12 cellular contexts compared by ENCODE assay signal in the genomic region with DNA sequence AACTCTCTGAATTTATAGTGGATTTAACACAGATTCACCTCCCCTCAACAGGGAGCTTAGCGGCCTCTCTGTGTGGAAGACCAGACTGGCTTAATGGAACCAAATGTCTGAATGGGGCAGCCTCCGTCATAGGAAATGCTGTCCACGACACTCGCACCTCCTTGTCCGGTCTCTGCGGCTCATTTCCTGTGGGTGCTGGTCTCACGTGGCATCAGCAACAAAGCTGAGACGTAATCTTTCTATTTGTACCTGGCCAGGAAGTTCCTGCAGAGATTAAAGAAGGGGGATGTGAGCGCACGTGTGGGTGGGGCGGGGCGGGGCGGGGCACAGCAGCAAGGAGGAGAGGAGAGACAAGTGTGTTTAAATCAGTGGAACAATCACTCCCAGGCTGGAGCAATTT.
DNase-seq lines count a peak whose midpoint lies in the region; TF ChIP-seq lines count a peak whose summit lies in the region.
"Had no signal": no experiment of that assay in that cellular context is flagged by ENCODE, and none has a peak within 500 bp of the region (broad histone marks: within the 10 kb centered on the region; RNA-seq: fewer than 3 reads in every experiment).

No MANE protein-coding gene starts in this region.

- no peak overlapping the region for H3K9ac ChIP-seq in colonic mucosa (ENCODE audit: low read depth in 2 of 2, low read length in 2 of 2)

- H3K4me1 ChIP-seq in colonic mucosa (no peaks in the 10 kb centered on the region), prostate gland (replicated peaks) (no peaks in the 10 kb centered on the region)
- H3K4me1 ChIP-seq: uterus had no signal

- intact Hi-C loops in colonic mucosa (cut with DNase I), result no loop called here
- intact Hi-C loops in prostate gland (cut with DNase I), result no loop called here
- intact Hi-C loops in posterior vena cava (cut with DNase I), result no loop called here

- 16% methylated on average over 13 of the region's 13 CpGs for WGBS in prostate gland

- H3K27ac ChIP-seq in colonic mucosa, result no peak overlapping the region
- no peak overlapping the region for H3K27ac ChIP-seq in prostate gland
- H3K27ac ChIP-seq: uterus had no signal

- H3K9me3 ChIP-seq in colonic mucosa, result no peaks in the 10 kb centered on the region
- H3K9me3 ChIP-seq in prostate gland, result no peaks in the 10 kb centered on the region
- H3K9me3 ChIP-seq: uterus had no signal

- no peak for TF ChIP-seq CTCF in colonic mucosa (IDR thresholded peaks at IDR 0.05)
- no peak for TF ChIP-seq CTCF in prostate gland (IDR thresholded peaks at IDR 0.05)

- H3K4me3 ChIP-seq in colonic mucosa, result no peak overlapping the region
- H3K4me3 ChIP-seq in prostate gland, result peak overlapping the region; percentile 1 to 20
- H3K4me3 ChIP-seq: uterus had no signal

- no peak for TF ChIP-seq POLR2A in prostate gland (IDR thresholded peaks at IDR 0.05)

- H3K36me3 ChIP-seq in colonic mucosa (no peaks in the 10 kb centered on the region), prostate gland (no peaks in the 10 kb centered on the region)
- H3K36me3 ChIP-seq: uterus had no signal

- DNase-seq in NCI-H2081 (lab: John Stamatoyannopoulos, UW) (peak; percentile 18 to 32), NCI-H2081 treated with DMSO at 0.1 percent for 48 hours (lab: John Stamatoyannopoulos, UW) (no peak), NCI-H146 treated with DMSO at 0.1 percent for 48 hours (lab: John Stamatoyannopoulos, UW; ENCODE audit: unreplicated experiment) (peak; percentile 65), colonic mucosa (peak; percentile 21), prostate gland (ENCODE audit: low spot score) (peak; percentile 17), midbrain (lab: John Stamatoyannopoulos, UW) (no peak), posterior vena cava (ENCODE audit: low spot score) (no peak)
- DNase-seq in effector CD8-positive, alpha-beta T cell (lab: John Stamatoyannopoulos, UW), result no peak
- DNase-seq: activated CD4-positive, alpha-beta T cell treated with anti-CD3 and anti-CD28 coated beads, Interleukin-2, amount 10 ng/mL, durations not matched to agents 24 days and 14 days; islet precursor cell; NCI-H510A treated with DMSO at 0.1 percent for 48 hours had no signal

- H3K27me3 ChIP-seq in colonic mucosa, result no peaks in the 10 kb centered on the region
- no peaks in the 10 kb centered on the region for H3K27me3 ChIP-seq in prostate gland (replicated peaks; ENCODE audit: insufficient read depth)
- H3K27me3 ChIP-seq: uterus had no signal

Comparison
In these comparisons a context has a peak if more than half of its experiments do, and no peak if none do; other contexts are left out.
1. DNase-seq: peak in NCI-H2081 (2 of 2), NCI-H146 treated with DMSO at 0.1 percent for 48 hours (single experiment), colonic mucosa (single experiment) and prostate gland (single experiment); none in NCI-H2081 treated with DMSO at 0.1 percent for 48 hours (single experiment), effector CD8-positive, alpha-beta T cell (single experiment), midbrain (single experiment) and posterior vena cava (single experiment).